In genomic region chr4:182908124-182908523, GRCh38 we compare ENCODE assay signal across 1 cellular context.
TF ChIP-seq lines count a peak whose summit lies in the region.

No MANE protein-coding gene starts in this region.

TF ChIP-seq in GM12878, 131 proteins besides CTCF, POLR2A, EP300 and RAD21:
- no peak for TF ChIP-seq REST (IDR thresholded peaks at IDR 0.05; ENCODE audit: low read depth, low read length)
- TF ChIP-seq HDAC6 (IDR thresholded peaks at IDR 0.05; ENCODE audit: unreplicated experiment), result no peak
- TF ChIP-seq NR2C1 (IDR thresholded peaks at IDR 0.05), result no peak
- TF ChIP-seq ZNF622 (IDR thresholded peaks at IDR 0.05), result no peak
- no peak for TF ChIP-seq TCF3 (IDR thresholded peaks at IDR 0.05; ENCODE audit: borderline replicate concordance, insufficient read depth, low read depth, low read length)
- no peak for TF ChIP-seq STAT1 (conservative IDR thresholded peaks at IDR 0.05)
- no peak for TF ChIP-seq CBX5 (IDR thresholded peaks at IDR 0.05; ENCODE audit: low read depth)
- no peak for TF ChIP-seq ZBTB33 (IDR thresholded peaks at IDR 0.05)
- TF ChIP-seq USF2 (IDR thresholded peaks at IDR 0.05; ENCODE audit: borderline replicate concordance, low read depth, low read length), result no peak
- TF ChIP-seq GATAD2B (conservative IDR thresholded peaks at IDR 0.05; ENCODE audit: low read depth), result no peak
TF ChIP-seq in GM12878: peak in this region for 0.
